ENCODE assay signal across 9 cellular contexts in genomic region chr10:43689618-43689954, GRCh38. TPM values are rescaled to one million over a fixed set of nuclear protein-coding genes. Genes with fewer than 3 reads are reported as not detected.
DNase-seq lines count a peak whose midpoint lies in the region; ATAC-seq and TF ChIP-seq lines count a peak whose summit lies in the region.
"Had no signal": no experiment of that assay in that cellular context is flagged by ENCODE, and none has a peak within 500 bp of the region (broad histone marks: within the 10 kb centered on the region; RNA-seq: fewer than 3 reads in every experiment).

No MANE protein-coding gene starts in this region.

- no peak for TF ChIP-seq EP300 in upper lobe of left lung (IDR thresholded peaks at IDR 0.05)

- no peaks in the 10 kb centered on the region for H3K9me3 Mint-ChIP-seq in activated B cell treated with CpG ODN at 0.5 μM for 24 hours

- H3K4me3 ChIP-seq in muscle layer of duodenum (ENCODE audit: low read depth in 1 of 2, low read length in 2 of 2) (peak overlapping the region; percentile 80 to 81), upper lobe of left lung (peak overlapping the region; percentile 44 to 60 (median 49))

- peak; percentile 37 for ATAC-seq in HG03045 (IDR thresholded peaks at IDR 0.05; ENCODE audit: unreplicated experiment)
- ATAC-seq in activated B cell treated with CpG ODN at 0.5 μM for 24 hours (ENCODE audit: low read depth), result peak; percentile 60
- ATAC-seq in upper lobe of left lung (ENCODE audit: low FRiP score in 2 of 2), result peak; percentile 71 to 89

- TF ChIP-seq CTCF in activated B cell treated with CpG ODN at 0.5 μM for 24 hours (IDR thresholded peaks at IDR 0.05), result no peak
- no peak for TF ChIP-seq CTCF in upper lobe of left lung (IDR thresholded peaks at IDR 0.05)

- TF ChIP-seq POLR2A in erythroblast (IDR thresholded peaks at IDR 0.05; ENCODE audit: low read length) (no peak), upper lobe of left lung (IDR thresholded peaks at IDR 0.05) (no peak)

- peaks cover 14% of the 10 kb centered on the region for H3K4me1 Mint-ChIP-seq in activated B cell treated with CpG ODN at 0.5 μM for 24 hours

- no peak overlapping the region for H3K27ac Mint-ChIP-seq in activated B cell treated with CpG ODN at 0.5 μM for 24 hours

- H3K27ac ChIP-seq in muscle layer of duodenum (ENCODE audit: low read length), result peak overlapping the region; percentile 69
- H3K27ac ChIP-seq in upper lobe of left lung, result peak overlapping the region; percentile 74 to 86 (median 80)
- H3K27ac ChIP-seq: epithelial cell of prostate had no signal

- peak overlapping the region; percentile 80 for H3K4me3 Mint-ChIP-seq in activated B cell treated with CpG ODN at 0.5 μM for 24 hours

- H3K27me3 Mint-ChIP-seq in activated B cell treated with CpG ODN at 0.5 μM for 24 hours, result peaks cover 29% of the 10 kb centered on the region

- H3K4me1 ChIP-seq in muscle layer of duodenum (ENCODE audit: control insufficient read depth in 1 of 2, insufficient read depth in 2 of 2, low read length in 2 of 2) (no peaks in the 10 kb centered on the region), upper lobe of left lung (peaks cover 13 to 35% (median 20%) of the 10 kb centered on the region in 4 donors)

- CTCF ChIA-PET in activated B cell treated with CpG ODN at 0.5 μM for 24 hours (lab: Charles Lee), result interaction anchor here (0.8 kb wide), 1 partner anchor 17 kb away, joined by 3 read pairs; no protein-coding TSS in a partner anchor

- DNase-seq in activated CD4-positive, alpha-beta T cell treated with anti-CD3 and anti-CD28 coated beads for 48 hours, result peak; percentile 34
- DNase-seq in activated CD4-positive, alpha-beta T cell treated with anti-CD3 and anti-CD28 coated beads for 1 hour, result no peak
- DNase-seq in activated B cell treated with CpG ODN at 0.5 μM for 24 hours (no peak), erythroblast (lab: John Stamatoyannopoulos, UW) (peak; percentile 45 to 54), upper lobe of left lung (peak; percentile 65 to 91), glomerular visceral epithelial cell (ENCODE audit: extremely low spot score) (no peak)

- 4 to 17% methylated on average over 2 to 23 of the region's 25 CpGs for WGBS in upper lobe of left lung, 2 donors

- H3K36me3 ChIP-seq in muscle layer of duodenum (ENCODE audit: control insufficient read depth in 1 of 2, insufficient read depth in 2 of 2, low read length in 2 of 2) (no peaks in the 10 kb centered on the region), upper lobe of left lung (no peaks in the 10 kb centered on the region)

- intact Hi-C loops in activated B cell treated with CpG ODN at 0.5 μM for 24 hours (cut with micrococcal nuclease), result loop anchor here (10.0 kb wide), 1 partner anchor 625 kb away; no protein-coding TSS in a partner anchor

- POLR2A ChIA-PET in activated B cell treated with CpG ODN at 0.5 μM for 24 hours (lab: Charles Lee), result no interaction called here

- no peaks in the 10 kb centered on the region for H3K36me3 Mint-ChIP-seq in activated B cell treated with CpG ODN at 0.5 μM for 24 hours (ENCODE audit: low read depth)

- H3K27me3 ChIP-seq in muscle layer of duodenum (ENCODE audit: low read depth, low read length), result no peaks in the 10 kb centered on the region
- H3K27me3 ChIP-seq in upper lobe of left lung, result no peaks in the 10 kb centered on the region

- H3K9me3 ChIP-seq in muscle layer of duodenum (ENCODE audit: control insufficient read depth in 1 of 2, low read length in 2 of 2) (no peaks in the 10 kb centered on the region), upper lobe of left lung (no peaks in the 10 kb centered on the region)

RNA-seq across cellular contexts. Expression of gene ZNF32, which starts 40.9 kb away (rescaled TPM):
- total RNA-seq in activated B cell treated with CpG ODN at 0.5 μM for 24 hours (26.7 and 30.1 TPM in 2 replicates), upper lobe of left lung (10 to 100 TPM; 16.8 to 36.8 (median 26.8) TPM)

Comparison
In these comparisons a context has a peak if more than half of its experiments do, and no peak if none do; other contexts are left out.
1. DNase-seq: peak in activated CD4-positive, alpha-beta T cell treated with anti-CD3 and anti-CD28 coated beads for 48 hours (single experiment), erythroblast (2 of 2) and upper lobe of left lung (2 of 2); none in activated CD4-positive, alpha-beta T cell treated with anti-CD3 and anti-CD28 coated beads for 1 hour (single experiment), activated B cell treated with CpG ODN at 0.5 μM for 24 hours (single experiment) and glomerular visceral epithelial cell (single experiment).
2. Peak in every context shown above with its lines, with median percentiles within 50 percentile points of each other: ATAC-seq.